8 cellular contexts compared by ENCODE assay signal in the genomic region with DNA sequence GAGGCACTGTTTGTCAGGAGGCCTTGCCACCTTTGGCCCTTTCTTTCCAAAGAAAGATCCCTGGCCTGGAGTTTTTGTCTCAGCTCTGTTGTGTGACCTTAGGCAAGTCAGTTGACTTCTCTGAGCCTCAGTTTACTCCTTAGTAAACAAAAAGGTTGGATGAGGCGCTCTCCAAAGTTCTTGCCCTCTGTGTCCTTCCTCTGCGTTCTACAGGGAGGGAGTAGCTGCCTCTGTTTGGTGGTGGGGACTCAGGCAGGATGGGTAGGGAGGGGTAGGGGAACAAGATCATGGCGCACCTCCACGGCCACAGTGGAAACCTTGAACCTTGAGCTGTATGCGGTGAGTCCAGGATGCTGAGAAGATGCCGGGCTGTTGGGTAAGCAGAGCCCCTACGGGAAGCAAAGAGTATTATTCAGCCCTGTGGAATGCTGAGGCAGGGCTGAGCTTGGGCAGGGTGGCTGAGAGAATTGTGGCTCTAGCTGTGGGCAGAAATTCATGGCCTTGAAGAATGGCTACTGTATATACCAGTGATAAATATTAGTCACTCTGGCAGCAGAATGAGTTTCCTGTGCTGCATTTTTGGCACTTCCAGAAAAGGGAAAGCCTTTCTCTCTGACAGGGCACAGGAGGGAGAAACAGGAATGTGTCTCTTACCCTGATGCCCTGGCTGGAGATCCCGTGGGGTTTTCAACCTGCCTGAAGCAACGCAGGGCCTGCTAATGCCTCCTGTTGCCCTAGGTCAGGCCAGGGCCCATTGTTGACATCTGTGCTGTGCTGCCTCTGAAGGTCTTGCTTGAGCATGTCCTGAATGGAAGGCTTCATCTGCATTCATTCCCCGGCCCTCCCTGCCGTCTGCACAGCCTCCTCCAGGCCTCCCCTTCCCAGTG. TPM values are rescaled to one million over a fixed set of nuclear protein-coding genes. Genes with fewer than 3 reads are reported as not detected.
DNase-seq lines count a peak whose midpoint lies in the region; ATAC-seq and TF ChIP-seq lines count a peak whose summit lies in the region.

No MANE protein-coding gene starts in this region.

- no peaks in the 10 kb centered on the region for H3K27me3 ChIP-seq in right cardiac atrium (ENCODE audit: control insufficient read depth, insufficient read depth)

- H3K4me3 ChIP-seq in HEK293 (ENCODE audit: low read depth, low read length) (no peak overlapping the region), right cardiac atrium (ENCODE audit: low read length) (no peak overlapping the region)

- no peaks in the 10 kb centered on the region for H3K36me3 ChIP-seq in HEK293 (ENCODE audit: control insufficient read depth in 2 of 2, insufficient read depth in 1 of 2, low read length in 2 of 2)

- H3K9me3 Mint-ChIP-seq in activated T-helper 2 cell treated with anti-CD3 and anti-CD28 coated beads, Interferon-gamma antibody, Interleukin-2, Interleukin-4, amounts not matched to agents 10 μg/mL and 5 μg/mL and 100 μg/mL, durations not matched to agents 14 hours and 24 hours and 36 hours = no peaks in the 10 kb centered on the region
- no peaks in the 10 kb centered on the region for H3K9me3 Mint-ChIP-seq in stimulated activated effector memory CD8-positive, alpha-beta T cell treated with anti-CD3 and anti-CD28 coated beads, Interleukin-12 subunit alpha, Interleukin-12 subunit beta, amount 100 ng/mL, for 72 hours

- POLR2A ChIA-PET in HEK293 (lab: Yijun Ruan, JAX) = interaction anchor here (0.9 to 1.7 kb wide), 3 partner anchors 40 to 55 kb away, joined by 3 to 6 read pairs (median 3); partner anchors contain the start of gene SMAD3

- H3K36me3 Mint-ChIP-seq in activated T-helper 2 cell treated with anti-CD3 and anti-CD28 coated beads, Interferon-gamma antibody, Interleukin-2, Interleukin-4, amounts not matched to agents 10 μg/mL and 5 μg/mL and 100 μg/mL, durations not matched to agents 14 hours and 24 hours and 36 hours (ENCODE audit: low read depth) = peaks cover 44% of the 10 kb centered on the region
- peaks cover 6% of the 10 kb centered on the region for H3K36me3 Mint-ChIP-seq in stimulated activated effector memory CD8-positive, alpha-beta T cell treated with anti-CD3 and anti-CD28 coated beads, Interleukin-12 subunit alpha, Interleukin-12 subunit beta, amount 100 ng/mL, for 72 hours

- no peak for TF ChIP-seq CTCF in HEK293 (tag by site-specific recombination; IDR thresholded peaks at IDR 0.05)

- CTCF ChIA-PET in HEK293 (lab: Yijun Ruan, JAX) = interaction anchor here (0.7 kb wide), 1 partner anchor 72 kb away, joined by 3 read pairs; no protein-coding TSS in a partner anchor

- peak overlapping the region; percentile 38 for H3K27ac Mint-ChIP-seq in activated T-helper 2 cell treated with anti-CD3 and anti-CD28 coated beads, Interferon-gamma antibody, Interleukin-2, Interleukin-4, amounts not matched to agents 10 μg/mL and 5 μg/mL and 100 μg/mL, durations not matched to agents 14 hours and 24 hours and 36 hours
- H3K27ac Mint-ChIP-seq in stimulated activated effector memory CD8-positive, alpha-beta T cell treated with anti-CD3 and anti-CD28 coated beads, Interleukin-12 subunit alpha, Interleukin-12 subunit beta, amount 100 ng/mL, for 72 hours = peak overlapping the region; percentile 89

- no peak for DNase-seq in activated T-helper 2 cell treated with anti-CD3 and anti-CD28 coated beads, Interferon-gamma antibody, Interleukin-2, Interleukin-4, amounts not matched to agents 10 μg/mL and 5 μg/mL and 100 μg/mL, durations not matched to agents 14 hours and 24 hours and 36 hours (ENCODE audit: low spot score)
- peak; percentile 61 to 71 (median 69) for DNase-seq in right cardiac atrium
- no peak for DNase-seq in stimulated activated effector memory CD8-positive, alpha-beta T cell treated with anti-CD3 and anti-CD28 coated beads, Interleukin-12 subunit alpha, Interleukin-12 subunit beta, amount 100 ng/mL, for 72 hours (ENCODE audit: low spot score in 2 of 2)
- no peak for DNase-seq in amygdala (lab: John Stamatoyannopoulos, UW)
- no peak for DNase-seq in NCI-H82 treated with DMSO at 0.1 percent for 48 hours (lab: John Stamatoyannopoulos, UW; ENCODE audit: unreplicated experiment)
- no peak for DNase-seq in Ammon's horn (ENCODE audit: low spot score)
- DNase-seq in stimulated activated CD4-positive, alpha-beta T cell treated with anti-CD3 and anti-CD28 coated beads, Interleukin-15, amount 100 ng/mL, for 24 hours = no peak

- no peak overlapping the region for H3K4me3 Mint-ChIP-seq in activated T-helper 2 cell treated with anti-CD3 and anti-CD28 coated beads, Interferon-gamma antibody, Interleukin-2, Interleukin-4, amounts not matched to agents 10 μg/mL and 5 μg/mL and 100 μg/mL, durations not matched to agents 14 hours and 24 hours and 36 hours (ENCODE audit: low read depth)
- no peak overlapping the region for H3K4me3 Mint-ChIP-seq in stimulated activated effector memory CD8-positive, alpha-beta T cell treated with anti-CD3 and anti-CD28 coated beads, Interleukin-12 subunit alpha, Interleukin-12 subunit beta, amount 100 ng/mL, for 72 hours

- no peaks in the 10 kb centered on the region for H3K27me3 Mint-ChIP-seq in activated T-helper 2 cell treated with anti-CD3 and anti-CD28 coated beads, Interferon-gamma antibody, Interleukin-2, Interleukin-4, amounts not matched to agents 10 μg/mL and 5 μg/mL and 100 μg/mL, durations not matched to agents 14 hours and 24 hours and 36 hours (ENCODE audit: low read depth)

- peak; percentile 64 to 72 for ATAC-seq in right cardiac atrium
- ATAC-seq in stimulated activated effector memory CD8-positive, alpha-beta T cell treated with anti-CD3 and anti-CD28 coated beads, Interleukin-12 subunit alpha, Interleukin-12 subunit beta, amount 100 ng/mL, for 72 hours = no peak

- no peaks in the 10 kb centered on the region for H3K9me3 ChIP-seq in HEK293 (ENCODE audit: control insufficient read depth, insufficient read depth, low read depth, low read length)
- no peaks in the 10 kb centered on the region for H3K9me3 ChIP-seq in right cardiac atrium (ENCODE audit: control insufficient read depth, low read length)

- no peak overlapping the region for H3K27ac ChIP-seq in HEK293 (ENCODE audit: extremely low read depth, low read depth, low read length)
- peak overlapping the region; percentile 84 for H3K27ac ChIP-seq in right cardiac atrium (ENCODE audit: low read length)

- whole genome bisulfite sequencing in right cardiac atrium = 51% methylated on average over 11 of the region's 11 CpGs

- peaks cover 21% of the 10 kb centered on the region for H3K4me1 ChIP-seq in HEK293 (ENCODE audit: control insufficient read depth, insufficient read depth, low read length)
- H3K4me1 ChIP-seq in right cardiac atrium (ENCODE audit: control insufficient read depth, insufficient read depth, low read length) = peaks cover 58% of the 10 kb centered on the region

- H3K4me1 Mint-ChIP-seq in activated T-helper 2 cell treated with anti-CD3 and anti-CD28 coated beads, Interferon-gamma antibody, Interleukin-2, Interleukin-4, amounts not matched to agents 10 μg/mL and 5 μg/mL and 100 μg/mL, durations not matched to agents 14 hours and 24 hours and 36 hours (ENCODE audit: low read depth) = peaks cover 60% of the 10 kb centered on the region
- H3K4me1 Mint-ChIP-seq in stimulated activated effector memory CD8-positive, alpha-beta T cell treated with anti-CD3 and anti-CD28 coated beads, Interleukin-12 subunit alpha, Interleukin-12 subunit beta, amount 100 ng/mL, for 72 hours = peaks cover 68% of the 10 kb centered on the region

- intact Hi-C loops in activated T-helper 2 cell treated with anti-CD3 and anti-CD28 coated beads, Interferon-gamma antibody, Interleukin-2, Interleukin-4, amounts not matched to agents 10 μg/mL and 5 μg/mL and 100 μg/mL, durations not matched to agents 14 hours and 24 hours and 36 hours (cut with micrococcal nuclease) = no loop called here
- intact Hi-C loops in right cardiac atrium (cut with DNase I) = loop anchor here in 1 of 4 donors (10.0 kb wide), 1 partner anchor 59 kb away; no protein-coding TSS in a partner anchor

TF ChIP-seq in HEK293, 187 proteins besides CTCF, POLR2A, EP300 and RAD21:
- no peak for TF ChIP-seq ZFP41 (tag by site-specific recombination; IDR thresholded peaks at IDR 0.05; ENCODE audit: borderline replicate concordance)
- peak; percentile 30; the same call in 1 of the 2 replicates for TF ChIP-seq ZNF600 (tag by site-specific recombination; IDR thresholded peaks at IDR 0.05)
- no peak for TF ChIP-seq ZNF544 (tag by site-specific recombination; IDR thresholded peaks at IDR 0.05)
- no peak for TF ChIP-seq ZNF664 (tag by site-specific recombination; IDR thresholded peaks at IDR 0.05)
- no peak for TF ChIP-seq ZNF548 (tag by site-specific recombination; IDR thresholded peaks at IDR 0.05)
- TF ChIP-seq ZBTB20 (tag by site-specific recombination; IDR thresholded peaks at IDR 0.05) = peak; percentile 75
- peak; percentile 33; the same call in 1 of the 2 replicates for TF ChIP-seq OSR2 (tag by site-specific recombination; IDR thresholded peaks at IDR 0.05)
TF ChIP-seq in HEK293: peak in this region for 3.

RNA-seq across cellular contexts. Expression of gene SMAD3, which starts 39.9 kb away (rescaled TPM):
- 25.2 and 28.1 TPM in 2 replicates for total RNA-seq in activated T-helper 2 cell treated with anti-CD3 and anti-CD28 coated beads, Interferon-gamma antibody, Interleukin-2, Interleukin-4, amounts not matched to agents 10 μg/mL and 5 μg/mL and 100 μg/mL, durations not matched to agents 14 hours and 24 hours and 36 hours
- 10 to 100 TPM; 29.2 to 40.5 (median 30.5) TPM for total RNA-seq in right cardiac atrium
- 9.9 TPM for polyA plus RNA-seq in right cardiac atrium

Comparison
In these comparisons a context has a peak if more than half of its experiments do, and no peak if none do; other contexts are left out.
1. DNase-seq: peak in right cardiac atrium (3 of 3); none in activated T-helper 2 cell treated with anti-CD3 and anti-CD28 coated beads, Interferon-gamma antibody, Interleukin-2, Interleukin-4, amounts not matched to agents 10 μg/mL and 5 μg/mL and 100 μg/mL, durations not matched to agents 14 hours and 24 hours and 36 hours (single experiment), stimulated activated effector memory CD8-positive, alpha-beta T cell treated with anti-CD3 and anti-CD28 coated beads, Interleukin-12 subunit alpha, Interleukin-12 subunit beta, amount 100 ng/mL, for 72 hours (0 of 2), amygdala (0 of 56), NCI-H82 treated with DMSO at 0.1 percent for 48 hours (single experiment), Ammon's horn (single experiment) and stimulated activated CD4-positive, alpha-beta T cell treated with anti-CD3 and anti-CD28 coated beads, Interleukin-15, amount 100 ng/mL, for 24 hours (single experiment).